8 cellular contexts compared by ENCODE assay signal in the genomic region with DNA sequence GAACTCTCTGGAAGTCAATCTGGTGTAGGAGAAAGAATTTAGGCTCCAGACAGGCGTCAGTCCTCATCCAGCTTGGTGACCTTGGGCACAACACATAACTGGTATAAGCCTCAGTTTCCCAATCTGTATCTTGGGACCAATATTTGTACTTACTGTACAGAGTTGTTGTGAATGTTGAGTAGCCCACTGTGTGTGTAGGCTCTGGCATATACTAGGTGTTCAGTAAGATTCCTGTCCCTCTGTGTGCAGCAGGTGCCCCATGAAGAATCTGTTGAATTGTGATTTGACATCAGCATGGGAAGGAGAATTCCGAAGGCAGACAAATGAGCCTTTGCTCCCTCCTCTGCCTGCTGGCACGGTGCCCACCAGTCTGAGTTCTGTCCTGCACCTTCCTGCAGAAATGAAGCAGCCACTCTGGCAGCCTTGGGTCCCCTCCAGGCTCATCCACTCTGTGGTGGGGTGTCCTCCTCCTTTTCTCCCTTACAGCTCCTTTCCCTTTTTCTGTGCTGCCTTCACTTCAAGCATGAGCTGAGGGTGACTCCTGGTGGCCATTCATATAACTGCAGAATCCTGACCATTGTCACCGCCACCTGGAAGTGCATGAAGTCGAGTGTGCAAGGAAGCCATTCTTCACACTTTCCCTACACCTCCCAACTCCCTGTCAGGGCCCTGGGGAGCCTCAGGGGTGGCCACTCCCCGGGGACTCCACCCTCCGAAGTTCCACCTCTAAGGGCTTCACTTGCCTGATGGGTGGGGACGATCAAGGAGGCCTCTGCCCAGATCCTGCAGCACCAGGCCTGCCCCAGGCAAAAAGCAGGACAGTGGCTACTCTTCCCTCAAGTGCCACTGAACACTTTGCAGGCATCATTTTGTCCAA. TPM values are rescaled to one million over a fixed set of nuclear protein-coding genes. Genes with fewer than 3 reads are reported as not detected.
A peak's percentile ranks its signal among the peaks of the same experiment; 100 is the strongest.
DNase-seq lines count a peak whose midpoint lies in the region; ATAC-seq and TF ChIP-seq lines count a peak whose summit lies in the region.

No MANE protein-coding gene starts in this region.

- peak; percentile 91 for TF ChIP-seq CTCF in GM13976 (IDR thresholded peaks at IDR 0.05; ENCODE audit: borderline replicate concordance, control extremely low read depth, extremely low read depth, insufficient read depth, missing control alignments)

- DNase-seq in GM13976 (ENCODE audit: low spot score) (peak; percentile 78), SK-N-DZ (ENCODE audit: low spot score) (peak; percentile 79), astrocyte of the hippocampus (ENCODE audit: low read depth, low spot score) (peak; percentile 83), islet precursor cell (peak; percentile 88)
- DNase-seq in stimulated activated CD4-positive, alpha-beta T cell treated with anti-CD3 and anti-CD28 coated beads, Interleukin-4, amount 100 ng/mL, for 24 hours = peak; percentile 78

- ATAC-seq in HG02938 (IDR thresholded peaks at IDR 0.05; ENCODE audit: unreplicated experiment) = no peak
- ATAC-seq in GM19455 (IDR thresholded peaks at IDR 0.05; ENCODE audit: unreplicated experiment) = no peak
- no peak for ATAC-seq in HG03469 (IDR thresholded peaks at IDR 0.05; ENCODE audit: unreplicated experiment)

- in situ Hi-C loops in GM13976 (cut with MboI; ENCODE audit: low sequenced_read_pairs, unreplicated experiment) = no loop called here

RNA-seq across cellular contexts. Expression of a gene that starts 48.2 kb away (rescaled TPM):
- 148 and 163 TPM in 2 replicates for polyA plus RNA-seq in SK-N-DZ (2014; cell fraction: cytosol; rRNA removed)
- 62.7 and 112 TPM in 2 replicates for polyA plus RNA-seq in SK-N-DZ (2014; cell fraction: nucleus; rRNA removed)

RNA-seq across cellular contexts. Expression of a gene that starts 48.3 kb away (rescaled TPM):
- polyA plus RNA-seq in SK-N-DZ (2014; cell fraction: cytosol; rRNA removed) = 19.2 and 19.9 TPM in 2 replicates
- polyA plus RNA-seq in SK-N-DZ (2014; cell fraction: nucleus; rRNA removed) = 29.5 and 38.4 TPM in 2 replicates
